2 cellular contexts compared by ENCODE assay signal in the genomic region with DNA sequence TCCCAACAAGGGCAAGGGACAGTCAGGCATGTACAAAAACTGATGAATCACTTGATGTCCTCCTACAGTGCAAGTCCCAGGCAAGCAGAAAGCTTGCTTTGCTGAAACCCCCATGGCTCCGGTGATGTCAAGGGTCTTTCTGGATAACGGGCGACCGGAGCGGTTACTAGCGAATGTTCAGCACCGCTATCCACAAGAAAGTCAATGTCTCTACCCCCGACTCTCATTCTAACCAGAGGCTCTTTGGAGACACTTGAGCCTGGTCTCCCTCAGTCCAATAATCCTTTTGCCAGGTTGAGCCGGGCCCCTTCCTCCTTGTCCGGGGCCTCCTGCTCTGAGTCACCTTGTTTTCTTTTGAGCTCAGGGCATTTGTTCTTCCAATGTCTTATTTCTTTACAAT. TPM values are rescaled to one million over a fixed set of nuclear protein-coding genes. Genes with fewer than 3 reads are reported as not detected.
"Had no signal": no experiment of that assay in that cellular context is flagged by ENCODE, and none has a peak within 500 bp of the region (broad histone marks: within the 10 kb centered on the region; RNA-seq: fewer than 3 reads in every experiment).

No MANE protein-coding gene starts in this region.

RNA-seq across cellular contexts. Expression of a gene that starts 28.9 kb away (rescaled TPM):
- total RNA-seq: GM23338, H9 had no signal
